ENCODE assay signal across 9 cellular contexts in the genomic region with DNA sequence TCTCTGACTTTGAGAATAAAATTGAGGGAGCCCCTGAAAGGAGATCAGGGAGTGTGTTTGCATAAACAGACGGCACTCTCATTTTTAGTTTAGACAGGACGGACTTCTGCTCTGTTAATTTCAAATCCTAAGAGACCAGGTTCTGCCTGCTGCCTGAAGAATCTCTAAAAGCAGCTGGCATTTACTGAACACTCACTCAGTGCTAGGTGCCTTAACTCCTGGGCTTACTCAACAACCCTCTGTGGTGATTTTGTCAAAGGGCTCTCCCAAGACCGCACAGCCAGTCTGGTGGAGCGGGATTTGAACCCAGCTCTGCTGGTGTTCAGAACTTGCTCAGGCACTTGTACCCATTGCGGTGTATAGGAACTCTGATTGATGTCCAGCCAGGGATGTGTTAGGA. TPM values are rescaled to one million over a fixed set of nuclear protein-coding genes. Genes with fewer than 3 reads are reported as not detected.
DNase-seq lines count a peak whose midpoint lies in the region; ATAC-seq and TF ChIP-seq lines count a peak whose summit lies in the region.
"Had no signal": no experiment of that assay in that cellular context is flagged by ENCODE, and none has a peak within 500 bp of the region (broad histone marks: within the 10 kb centered on the region; RNA-seq: fewer than 3 reads in every experiment).

No MANE protein-coding gene starts in this region.

- H3K4me3 ChIP-seq in SU-DHL-6 (ENCODE audit: insufficient read depth, low read length, poor library complexity, severe bottlenecking): peak overlapping the region; percentile 100
- H3K4me3 ChIP-seq in foreskin fibroblast (ENCODE audit: low read depth in 1 of 2, low read length in 2 of 2): peak overlapping the region; percentile 78 to 82
- H3K4me3 ChIP-seq in MG63: no peak overlapping the region

- H3K4me3 Mint-ChIP-seq in H9: peak overlapping the region; percentile 83 to 91

- H3K4me2 ChIP-seq in H9 (ENCODE audit: insufficient read depth, insufficient read length, low read length) (peak overlapping the region; percentile 42), SU-DHL-6 (ENCODE audit: low read depth, low read length, poor library complexity, severe bottlenecking) (peak overlapping the region; percentile 78)

- peaks cover 16% of the 10 kb centered on the region; the same call in 1 of the 2 replicates for H3K4me1 ChIP-seq in H9 (ENCODE audit: insufficient read depth, low read length)

- H3K4me1 Mint-ChIP-seq in H9: peaks cover 48 to 66% of the 10 kb centered on the region in 2 experiments

- no peak overlapping the region for H2AFZ ChIP-seq in H9 (ENCODE audit: low read length)
- no peak overlapping the region for H2AFZ ChIP-seq in SU-DHL-6 (ENCODE audit: low read depth, low read length, severe bottlenecking)

- no peak overlapping the region for H2BK20ac ChIP-seq in H9 (ENCODE audit: low read depth, low read length, poor library complexity, severe bottlenecking)

- no peak for DNase-seq in H9
- no peak for DNase-seq in foreskin fibroblast
- DNase-seq in stimulated activated CD8-positive, alpha-beta memory T cell treated with anti-CD3 and anti-CD28 coated beads, Interleukin-4, amount 100 ng/mL, for 48 hours: peak; percentile 45
- no peak for DNase-seq in activated CD4-positive, CD25-positive, alpha-beta regulatory T cell (lab: John Stamatoyannopoulos, UW)
- no peak for DNase-seq in occipital lobe (lab: John Stamatoyannopoulos, UW)
- no peak for DNase-seq in MG63
- DNase-seq: midbrain had no signal

- H3K9me2 ChIP-seq in SU-DHL-6 (replicated peaks; ENCODE audit: insufficient read depth, low read length): no peaks in the 10 kb centered on the region

- no peak for TF ChIP-seq CTCF in H9 (conservative IDR thresholded peaks at IDR 0.05)
- TF ChIP-seq CTCF in SU-DHL-6 (IDR thresholded peaks at IDR 0.05; ENCODE audit: insufficient read depth, low read length, poor library complexity, severe bottlenecking): no peak
- no peak for TF ChIP-seq CTCF in foreskin fibroblast (IDR thresholded peaks at IDR 0.05; ENCODE audit: low read depth, low read length)

- H3K79me2 ChIP-seq in H9 (ENCODE audit: insufficient read depth, low read length): peaks cover 27% of the 10 kb centered on the region; the same call in 1 of the 2 replicates
- H3K79me2 ChIP-seq in SU-DHL-6 (ENCODE audit: insufficient read depth, low read length): peaks cover 60% of the 10 kb centered on the region

- H2BK15ac ChIP-seq in H9 (ENCODE audit: low read depth, low read length): no peak overlapping the region

- H3K27me3 Mint-ChIP-seq in H9 (ENCODE audit: low read depth): no peaks in the 10 kb centered on the region

- H4K8ac ChIP-seq in H9 (replicated peaks; ENCODE audit: insufficient read length, low read depth, low read length): no peak overlapping the region

- WGBS in H9 (ENCODE audit: extremely low coverage, insufficient read length, low lambda C conversion rate): no CpG with 5 or more reads among the region's 5 CpGs

- H3K4ac ChIP-seq in H9 (ENCODE audit: low read depth, low read length): no peak overlapping the region

- no peak overlapping the region for H2AK5ac ChIP-seq in H9 (ENCODE audit: insufficient read length, low read length)

- H4K5ac ChIP-seq in H9 (ENCODE audit: insufficient read length, low read depth, low read length): no peak overlapping the region

- no peak overlapping the region for H2BK5ac ChIP-seq in H9 (ENCODE audit: insufficient read length, low read length)

- H3K23ac ChIP-seq in H9 (ENCODE audit: insufficient read length, low read depth, low read length): no peak overlapping the region

- H3K23me2 ChIP-seq in H9 (ENCODE audit: insufficient read length, low read depth, low read length, poor library complexity, severe bottlenecking): peaks cover 19% of the 10 kb centered on the region

- H3T11ph ChIP-seq in H9 (ENCODE audit: low read length): no peak overlapping the region

- H3K36me3 ChIP-seq in SU-DHL-6 (ENCODE audit: low read length) (no peaks in the 10 kb centered on the region), MG63 (peaks cover 21% of the 10 kb centered on the region)

- no peak overlapping the region for H2BK120ac ChIP-seq in H9 (ENCODE audit: low read depth, low read length, poor library complexity, severe bottlenecking)

- peaks cover 7% of the 10 kb centered on the region; the same call in 1 of the 2 replicates for H3F3A ChIP-seq in SU-DHL-6 (ENCODE audit: insufficient read depth)

- H3K27me3 ChIP-seq in H9 (ENCODE audit: insufficient read depth, low read length): no peaks in the 10 kb centered on the region
- no peaks in the 10 kb centered on the region for H3K27me3 ChIP-seq in SU-DHL-6 (ENCODE audit: low read length)
- H3K27me3 ChIP-seq in MG63: no peaks in the 10 kb centered on the region

- H3K56ac ChIP-seq in H9 (ENCODE audit: insufficient read length, low read depth, low read length): no peak overlapping the region

- H3K27ac Mint-ChIP-seq in H9: 0 out of 7 replicates have a peak overlapping the region, but pooled peaks of 1 of the 3 experiments have one; percentile 12

- H3K9me3 Mint-ChIP-seq in H9: no peaks in the 10 kb centered on the region

- H3K9ac ChIP-seq in H9 (ENCODE audit: extremely low read depth, insufficient read length, low read length) (no peak overlapping the region), SU-DHL-6 (ENCODE audit: low read length) (peak overlapping the region; percentile 89; the same call in 1 of the 2 replicates)

- H3K18ac ChIP-seq in H9 (ENCODE audit: insufficient read length, low read depth, low read length): no peak overlapping the region

- peaks cover 8% of the 10 kb centered on the region for H3K79me1 ChIP-seq in H9 (ENCODE audit: insufficient read depth, low read depth, low read length, poor library complexity, severe bottlenecking)

- no peak overlapping the region for H3K14ac ChIP-seq in H9 (ENCODE audit: insufficient read depth, low read length)

- H4K91ac ChIP-seq in H9 (ENCODE audit: insufficient read length, low read depth, low read length): no peak overlapping the region

- ATAC-seq in GM18511 (IDR thresholded peaks at IDR 0.05; ENCODE audit: unreplicated experiment): no peak

- H3K36me3 Mint-ChIP-seq in H9 (ENCODE audit: insufficient read depth in 1 of 3, low read depth in 3 of 3): peaks cover 6 to 16% (median 10%) of the 10 kb centered on the region in 3 experiments

- H3K27ac ChIP-seq in H9 (ENCODE audit: insufficient read length, low read depth, low read length) (no peak overlapping the region), SU-DHL-6 (ENCODE audit: low read depth, low read length) (0 out of 2 replicates have a peak overlapping the region, but pooled peaks have one; percentile 71)

- H3K9me3 ChIP-seq in H9 (ENCODE audit: control insufficient read depth, low read depth, low read length) (no peaks in the 10 kb centered on the region), SU-DHL-6 (ENCODE audit: insufficient read depth, low read length) (no peaks in the 10 kb centered on the region), MG63 (no peaks in the 10 kb centered on the region)

- H4K20me1 ChIP-seq in H9 (ENCODE audit: control insufficient read depth, insufficient read depth, insufficient read length): no peaks in the 10 kb centered on the region
- no peaks in the 10 kb centered on the region for H4K20me1 ChIP-seq in SU-DHL-6 (ENCODE audit: low read depth, low read length)

- no peak overlapping the region for H2BK12ac ChIP-seq in H9 (ENCODE audit: insufficient read length, low read depth, low read length)

RNA-seq across cellular contexts. Expression of a gene that starts 2.2 kb away (rescaled TPM):
- total RNA-seq in H9 (2021) (24.7 and 26.3 TPM in 2 replicates), occipital lobe (1.9 TPM)
- total RNA-seq in MG63 (2014; rRNA removed; shearing (Covaris generic); ENCODE audit: low replicate concordance): 5.9 and 15.9 TPM in 2 replicates

RNA-seq across cellular contexts. Expression of a gene that starts 40.9 kb away (rescaled TPM):
- total RNA-seq in H9 (2021) (0.24 and 0.37 TPM in 2 replicates), occipital lobe (2.8 TPM)
- not detected in 2 replicates for total RNA-seq in MG63 (2014; rRNA removed; shearing (Covaris generic); ENCODE audit: low replicate concordance)

RNA-seq across cellular contexts. Expression of a gene that starts 47.7 kb away (rescaled TPM):
- total RNA-seq in H9 (2021) (137 and 143 TPM in 2 replicates), occipital lobe (113 TPM)
- total RNA-seq in MG63 (2014; rRNA removed; shearing (Covaris generic); ENCODE audit: low replicate concordance): 18.1 and 30.1 TPM in 2 replicates
